Comparison of ENCODE assay signal across 10 cellular contexts in the genomic region with DNA sequence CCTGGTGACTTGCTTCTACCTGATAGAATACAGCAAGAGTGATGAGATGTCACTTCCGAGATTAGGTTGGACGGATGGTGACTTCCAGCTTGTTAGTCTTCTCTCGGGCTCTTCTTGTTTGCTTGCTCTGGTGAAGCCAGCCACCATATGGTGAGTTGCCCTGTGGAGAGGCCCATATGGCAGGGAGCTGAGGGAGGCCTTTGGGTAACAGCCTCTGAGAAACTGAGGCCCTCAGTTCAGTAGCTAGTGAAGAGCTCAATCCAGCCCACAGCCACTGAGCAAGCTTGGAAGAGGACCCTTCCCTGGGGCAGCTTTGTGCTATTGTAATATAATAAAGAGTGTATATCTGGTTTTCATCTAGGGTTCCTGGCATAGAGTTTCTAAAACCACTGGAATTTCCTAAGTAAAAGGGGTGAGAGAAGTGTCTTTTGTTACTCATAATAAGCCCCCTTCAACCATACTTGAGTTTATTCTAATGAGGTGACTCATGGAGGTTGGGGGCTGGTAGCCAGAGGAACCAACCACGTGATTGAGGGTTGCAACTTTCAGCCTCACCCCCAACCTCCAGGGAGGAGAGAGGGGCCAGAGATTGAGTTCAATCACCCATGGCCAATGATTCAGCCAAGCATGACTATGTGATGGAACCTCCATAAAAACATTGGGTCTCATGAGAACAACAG. TPM values are rescaled to one million over a fixed set of nuclear protein-coding genes. Genes with fewer than 3 reads are reported as not detected.
DNase-seq lines count a peak whose midpoint lies in the region; ATAC-seq and TF ChIP-seq lines count a peak whose summit lies in the region.
"Had no signal": no experiment of that assay in that cellular context is flagged by ENCODE, and none has a peak within 500 bp of the region (broad histone marks: within the 10 kb centered on the region; RNA-seq: fewer than 3 reads in every experiment).

No MANE protein-coding gene starts in this region.

- ATAC-seq in GM18870 (IDR thresholded peaks at IDR 0.05; ENCODE audit: unreplicated experiment) (no peak), HG02938 (IDR thresholded peaks at IDR 0.05; ENCODE audit: unreplicated experiment) (no peak)
- ATAC-seq: upper lobe of right lung had no signal

- no peak overlapping the region for H2BK12ac ChIP-seq in neuronal stem cell (ENCODE audit: low read length)

- H3K4ac ChIP-seq in neuronal stem cell (ENCODE audit: low read length): no peak overlapping the region

- H4K8ac ChIP-seq in neuronal stem cell (ENCODE audit: low read depth, low read length): no peak overlapping the region

- H2BK15ac ChIP-seq in neuronal stem cell (ENCODE audit: low read length): no peak overlapping the region

- in situ Hi-C loops in astrocyte of the cerebellum (cut with HindIII; ENCODE audit: low sequenced_read_pairs): no loop called here

- no peak overlapping the region for H3K27ac ChIP-seq in neuronal stem cell (replicated peaks; ENCODE audit: low read length)
- H3K27ac ChIP-seq: spleen, upper lobe of right lung had no signal

- no peaks in the 10 kb centered on the region for H3K9me3 ChIP-seq in neuronal stem cell (replicated peaks in 1 of 2; ENCODE audit: control insufficient read depth in 2 of 2, insufficient read depth in 1 of 2, low read depth in 1 of 2, low read length in 2 of 2)
- H3K9me3 ChIP-seq: spleen, upper lobe of right lung had no signal

- H3K18ac ChIP-seq in neuronal stem cell (ENCODE audit: low read length): no peak overlapping the region

- no peak for TF ChIP-seq CTCF in astrocyte of the cerebellum (IDR thresholded peaks at IDR 0.05; ENCODE audit: low read depth, low read length, missing control alignments)

- no CpG with 5 or more reads among the region's 4 CpGs for WGBS in neuronal stem cell (ENCODE audit: extremely low coverage in 2 of 2, insufficient read length in 2 of 2, insufficient replicate concordance in 1 of 2), 2 donors

- peak; percentile 27 for DNase-seq in CD1c-positive myeloid dendritic cell (ENCODE audit: extremely low spot score)
- DNase-seq in HS-27A (ENCODE audit: low read depth): peak; percentile 20
- DNase-seq in astrocyte of the cerebellum (ENCODE audit: low read depth): peak; percentile 96
- no peak for DNase-seq in neuronal stem cell (ENCODE audit: low spot score)
- DNase-seq in SW480 (ENCODE audit: low spot score): no peak
- DNase-seq: left ventricle myocardium superior, spleen, upper lobe of right lung had no signal

- no peaks in the 10 kb centered on the region for H3K27me3 ChIP-seq in neuronal stem cell (ENCODE audit: control insufficient read depth in 3 of 3, insufficient read depth in 3 of 3, low read depth in 1 of 3, low read length in 3 of 3)
- H3K27me3 ChIP-seq: upper lobe of right lung had no signal

- no peak overlapping the region for H3K9ac ChIP-seq in neuronal stem cell (ENCODE audit: low read depth, low read length, poor library complexity)

- no peak overlapping the region for H4K91ac ChIP-seq in neuronal stem cell (ENCODE audit: low read depth, low read length, poor library complexity)

- no peak overlapping the region for H2BK120ac ChIP-seq in neuronal stem cell (ENCODE audit: low read depth, low read length)

- H3K4me3 ChIP-seq in astrocyte of the cerebellum (ENCODE audit: low read depth, low read length): peak overlapping the region; percentile 2
- no peak overlapping the region for H3K4me3 ChIP-seq in neuronal stem cell (ENCODE audit: low read length in 2 of 2)
- H3K4me3 ChIP-seq: spleen, upper lobe of right lung had no signal

- H3K4me2 ChIP-seq in neuronal stem cell (ENCODE audit: insufficient read depth, low read length, poor library complexity, severe bottlenecking): no peak overlapping the region

- peaks cover 5 to 19% of the 10 kb centered on the region in 2 donors for H3K4me1 ChIP-seq in neuronal stem cell (ENCODE audit: control insufficient read depth in 2 of 2, insufficient read depth in 1 of 2, low read depth in 1 of 2, low read length in 2 of 2)

- no peaks in the 10 kb centered on the region for H3K79me1 ChIP-seq in neuronal stem cell (ENCODE audit: low read depth, low read length)

- H3K14ac ChIP-seq in neuronal stem cell (ENCODE audit: low read length): no peak overlapping the region

- H2BK5ac ChIP-seq in neuronal stem cell (ENCODE audit: low read length): no peak overlapping the region

- no peak overlapping the region for H2AK5ac ChIP-seq in neuronal stem cell (ENCODE audit: low read depth, low read length)

- H2AFZ ChIP-seq in neuronal stem cell (ENCODE audit: low read length): peak overlapping the region; percentile 56

- no peak overlapping the region for H3K23ac ChIP-seq in neuronal stem cell (ENCODE audit: low read depth, low read length, poor library complexity)

- no peaks in the 10 kb centered on the region for H3K36me3 ChIP-seq in neuronal stem cell (replicated peaks in 1 of 2; ENCODE audit: control insufficient read depth in 2 of 2, insufficient read depth in 2 of 2, low read length in 2 of 2)
- H3K36me3 ChIP-seq: spleen, upper lobe of right lung had no signal

RNA-seq across cellular contexts. Expression of gene TPCN2, which starts 8.0 kb away (rescaled TPM):
- polyA plus RNA-seq in neuronal stem cell (2013, experiment 1 of 2): 4.3 TPM
- polyA plus RNA-seq in neuronal stem cell (2013, experiment 2 of 2): 4.3 TPM

RNA-seq across cellular contexts. Expression of gene MRGPRF, which starts 27.7 kb away (rescaled TPM):
- polyA plus RNA-seq in neuronal stem cell (2013, experiment 1 of 2): 2.2 TPM
- 2.0 TPM for polyA plus RNA-seq in neuronal stem cell (2013, experiment 2 of 2)

RNA-seq across cellular contexts. Expression of gene MRGPRD, which starts 59.9 kb away (rescaled TPM):
- 0.04 TPM for polyA plus RNA-seq in neuronal stem cell (2013, experiment 1 of 2)
- polyA plus RNA-seq in neuronal stem cell (2013, experiment 2 of 2): not detected
- polyA plus RNA-seq: spleen had no signal

Comparison
In these comparisons a context has a peak if more than half of its experiments do, and no peak if none do; other contexts are left out.
1. DNase-seq: peak in CD1c-positive myeloid dendritic cell (single experiment), HS-27A (single experiment) and astrocyte of the cerebellum (single experiment); none in neuronal stem cell (single experiment) and SW480 (single experiment).